In genomic region chr7:99643464-99643863, GRCh38 we compare ENCODE assay signal across 1 cellular context.
A peak's percentile ranks its signal among the peaks of the same experiment; 100 is the strongest.
TF ChIP-seq lines count a peak whose summit lies in the region.

No MANE protein-coding gene starts in this region.

TF ChIP-seq in K562, 482 proteins besides CTCF, POLR2A, EP300 and RAD21:
- TF ChIP-seq SMC3 (conservative IDR thresholded peaks at IDR 0.05; ENCODE audit: insufficient read depth, low read depth, low read length) (0 out of 2 replicates have a peak, but pooled peaks have one; percentile 9), PHF20 (IDR thresholded peaks at IDR 0.05; ENCODE audit: partially characterized antibody) (no peak)
- TF ChIP-seq, protein P1, sequence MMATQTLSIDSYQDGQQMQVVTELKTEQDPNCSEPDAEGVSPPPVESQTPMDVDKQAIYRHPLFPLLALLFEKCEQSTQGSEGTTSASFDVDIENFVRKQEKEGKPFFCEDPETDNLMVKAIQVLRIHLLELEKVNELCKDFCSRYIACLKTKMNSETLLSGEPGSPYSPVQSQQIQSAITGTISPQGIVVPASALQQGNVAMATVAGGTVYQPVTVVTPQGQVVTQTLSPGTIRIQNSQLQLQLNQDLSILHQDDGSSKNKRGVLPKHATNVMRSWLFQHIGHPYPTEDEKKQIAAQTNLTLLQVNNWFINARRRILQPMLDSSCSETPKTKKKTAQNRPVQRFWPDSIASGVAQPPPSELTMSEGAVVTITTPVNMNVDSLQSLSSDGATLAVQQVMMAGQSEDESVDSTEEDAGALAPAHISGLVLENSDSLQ (IDR thresholded peaks at IDR 0.05): peak; percentile 87
TF ChIP-seq in K562: peak in this region for 2.
